ENCODE assay signal across 8 cellular contexts in genomic region chr13:40589285-40590109, GRCh38.
DNase-seq lines count a peak whose midpoint lies in the region; ATAC-seq and TF ChIP-seq lines count a peak whose summit lies in the region.

No MANE protein-coding gene starts in this region.

- no peaks in the 10 kb centered on the region for H3K27me3 Mint-ChIP-seq in CD8-positive, alpha-beta memory T cell
- no peaks in the 10 kb centered on the region for H3K27me3 Mint-ChIP-seq in nephron (ENCODE audit: low read depth)

- CTCF ChIA-PET in CD8-positive, alpha-beta memory T cell (lab: Charles Lee), result no interaction called here

- peaks cover 93% of the 10 kb centered on the region for H3K4me1 ChIP-seq in CD8-positive, alpha-beta memory T cell (ENCODE audit: insufficient read depth, low read length)

- POLR2A ChIA-PET in CD8-positive, alpha-beta memory T cell (lab: Charles Lee), result interaction anchor here (0.6 kb wide), 2 partner anchors 70 to 75 kb away, joined by 3 read pairs; no protein-coding TSS in a partner anchor

- H3K4me1 Mint-ChIP-seq in CD8-positive, alpha-beta memory T cell, result peaks cover 88 to 98% (median 97%) of the 10 kb centered on the region in 3 donors
- peaks cover 83% of the 10 kb centered on the region for H3K4me1 Mint-ChIP-seq in nephron

- peaks cover 0 to 2% (median 0%) of the 10 kb centered on the region in 3 donors for H3K36me3 Mint-ChIP-seq in CD8-positive, alpha-beta memory T cell
- peaks cover 4% of the 10 kb centered on the region for H3K36me3 Mint-ChIP-seq in nephron (ENCODE audit: low read depth)

- H3K4me3 Mint-ChIP-seq in CD8-positive, alpha-beta memory T cell, result peak overlapping the region in 6 of 7 donors; percentile 46 to 85 (median 58)
- H3K4me3 Mint-ChIP-seq in nephron, result peak overlapping the region in 2 of 3 experiments; percentile 6 to 63

- no peak for DNase-seq in CD8-positive, alpha-beta memory T cell
- peak; percentile 67 for DNase-seq in SKM-1 (lab: John Stamatoyannopoulos, UW; ENCODE audit: unreplicated experiment)
- peak; percentile 83 for DNase-seq in fibroblast of mammary gland (ENCODE audit: low read depth)
- DNase-seq in iPS-NIHi11 (ENCODE audit: low spot score), result no peak
- no peak for DNase-seq in activated CD4-positive, CD25-positive, alpha-beta regulatory T cell treated with anti-CD3 and anti-CD28 coated beads, Interleukin-2, amount 50 U/mL, for 72 hours

- no peak overlapping the region for H3K4me3 ChIP-seq in CD8-positive, alpha-beta memory T cell (ENCODE audit: low read length)
- no peak overlapping the region for H3K4me3 ChIP-seq in fibroblast of mammary gland (ENCODE audit: control insufficient read depth, low read depth, low read length)

- no peaks in the 10 kb centered on the region for H3K36me3 ChIP-seq in CD8-positive, alpha-beta memory T cell (ENCODE audit: insufficient read depth, low read length)

- no peaks in the 10 kb centered on the region for H3K27me3 ChIP-seq in CD8-positive, alpha-beta memory T cell (ENCODE audit: insufficient read depth, low read length, poor library complexity, severe bottlenecking)

- TF ChIP-seq CTCF in fibroblast of mammary gland (conservative IDR thresholded peaks at IDR 0.05; ENCODE audit: control insufficient read depth, insufficient read depth, low read depth, low read length) (no peak), nephron (IDR thresholded peaks at IDR 0.05; ENCODE audit: unreplicated experiment in 3 of 3) (no peak)

- no peak overlapping the region for H3K27ac ChIP-seq in CD8-positive, alpha-beta memory T cell (ENCODE audit: low read depth, low read length)

- H3K9me3 ChIP-seq in CD8-positive, alpha-beta memory T cell (ENCODE audit: low read length), result no peaks in the 10 kb centered on the region

- no peaks in the 10 kb centered on the region for H3K9me3 Mint-ChIP-seq in CD8-positive, alpha-beta memory T cell
- H3K9me3 Mint-ChIP-seq in nephron, result peaks cover 3% of the 10 kb centered on the region

- peak overlapping the region; percentile 11 to 90 (median 80) for H3K27ac Mint-ChIP-seq in CD8-positive, alpha-beta memory T cell
- H3K27ac Mint-ChIP-seq in nephron, result peak overlapping the region; percentile 79 to 95 (median 88)

- peak; percentile 81 for ATAC-seq in GM19351 (IDR thresholded peaks at IDR 0.05; ENCODE audit: unreplicated experiment)
- peak; percentile 85 for ATAC-seq in HG03378 (IDR thresholded peaks at IDR 0.05; ENCODE audit: unreplicated experiment)

Comparison
In these comparisons a context has a peak if more than half of its experiments do, and no peak if none do; other contexts are left out.
1. DNase-seq: peak in SKM-1 (single experiment) and fibroblast of mammary gland (single experiment); none in CD8-positive, alpha-beta memory T cell (0 of 5), iPS-NIHi11 (single experiment) and activated CD4-positive, CD25-positive, alpha-beta regulatory T cell treated with anti-CD3 and anti-CD28 coated beads, Interleukin-2, amount 50 U/mL, for 72 hours (single experiment).